ENCODE assay signal across 27 cellular contexts in genomic region chr10:75470901-75471300, GRCh38. TPM values are rescaled to one million over a fixed set of nuclear protein-coding genes. Genes with fewer than 3 reads are reported as not detected.
DNase-seq lines count a peak whose midpoint lies in the region; ATAC-seq and TF ChIP-seq lines count a peak whose summit lies in the region.
"Had no signal": no experiment of that assay in that cellular context is flagged by ENCODE, and none has a peak within 500 bp of the region (broad histone marks: within the 10 kb centered on the region; RNA-seq: fewer than 3 reads in every experiment).

No MANE protein-coding gene starts in this region.

- H3K4me3 ChIP-seq in left ventricle myocardium inferior (no peak overlapping the region), heart left ventricle (no peak overlapping the region), fibroblast of lung (replicated peaks in 1 of 4; ENCODE audit: control extremely low read depth in 1 of 4, insufficient read depth in 1 of 4, low read depth in 3 of 4, low read length in 4 of 4) (no peak overlapping the region), mucosa of descending colon (no peak overlapping the region)
- H3K4me3 ChIP-seq: coronary artery, HAP-1, lung, Peyer's patch, SJSA1, thoracic aorta had no signal

- H2AFZ ChIP-seq in fibroblast of lung (ENCODE audit: low read length): no peak overlapping the region

- TF ChIP-seq POLR2A in heart left ventricle (IDR thresholded peaks at IDR 0.05): no peak

- DNase-seq in left ventricle myocardium inferior (peak; percentile 19), heart left ventricle (no peak), fibroblast of lung (ENCODE audit: low read depth in 2 of 2) (peak; percentile 18 to 24), mucosa of descending colon (peak in 2 of 3 donors; percentile 55 to 75), NCI-H1694 treated with DMSO at 0.1 percent for 48 hours (lab: John Stamatoyannopoulos, UW) (no peak), DMS79 treated with DMSO at 0.1 percent for 48 hours (lab: John Stamatoyannopoulos, UW) (no peak)
- DNase-seq: activated CD4-positive, alpha-beta T cell treated with anti-CD3 and anti-CD28 coated beads, Interleukin-2, amount 50 U/mL, for 48 hours; anterior cingulate cortex; effector memory CD4-positive, alpha-beta T cell; GF-D8; NCI-H2081; NCI-H2227 treated with DMSO at 0.1 percent for 48 hours; NCI-H69; Peyer's patch; stimulated activated naive CD8-positive, alpha-beta T cell treated with anti-CD3 and anti-CD28 coated beads, Interleukin-15, Interleukin-2, amounts not matched to agents 100 U/mL and 50 U/mL, for 24 hours; T-helper 1 cell had no signal

- H3K79me2 ChIP-seq in fibroblast of lung (ENCODE audit: control insufficient read depth, insufficient read depth, low read length): no peaks in the 10 kb centered on the region

- WGBS in heart left ventricle, 4 donors: 46 to 67% (median 60%) methylated on average over 3 to 4 of the region's 4 CpGs

- H3K9me3 ChIP-seq in left ventricle myocardium inferior (replicated peaks) (no peaks in the 10 kb centered on the region), heart left ventricle (no peaks in the 10 kb centered on the region), fibroblast of lung (ENCODE audit: control insufficient read depth, insufficient read depth, low read depth, low read length) (no peaks in the 10 kb centered on the region), mucosa of descending colon (no peaks in the 10 kb centered on the region)
- H3K9me3 ChIP-seq: HAP-1, Peyer's patch, thoracic aorta had no signal

- H3K4me1 ChIP-seq in left ventricle myocardium inferior: peaks cover 29% of the 10 kb centered on the region
- peaks cover 0 to 37% (median 16%) of the 10 kb centered on the region in 12 donors for H3K4me1 ChIP-seq in heart left ventricle
- H3K4me1 ChIP-seq in fibroblast of lung (ENCODE audit: control insufficient read depth, extremely low read depth, insufficient read depth, low read length): peaks cover 7% of the 10 kb centered on the region
- H3K4me1 ChIP-seq in mucosa of descending colon (ENCODE audit: low read depth): peaks cover 4% of the 10 kb centered on the region
- H3K4me1 ChIP-seq: SJSA1 had no signal

- H3K27me3 ChIP-seq in left ventricle myocardium inferior (ENCODE audit: low read depth) (no peaks in the 10 kb centered on the region), heart left ventricle (no peaks in the 10 kb centered on the region), fibroblast of lung (ENCODE audit: control insufficient read depth, insufficient read depth, low read length) (no peaks in the 10 kb centered on the region)
- H3K27me3 ChIP-seq: Peyer's patch, SJSA1 had no signal

- intact Hi-C loops in left ventricle myocardium inferior (cut with micrococcal nuclease): no loop called here
- intact Hi-C loops in heart left ventricle (cut with DNase I): no loop called here
- intact Hi-C loops in mucosa of descending colon (cut with DNase I, micrococcal nuclease): no loop called here

- H3K4me2 ChIP-seq in fibroblast of lung (ENCODE audit: extremely low read depth, insufficient read depth, low read length): no peak overlapping the region

- no peaks in the 10 kb centered on the region for H4K20me1 ChIP-seq in fibroblast of lung (ENCODE audit: control insufficient read depth, extremely low read depth, insufficient read depth, low read length)

- H3K9ac ChIP-seq in fibroblast of lung (ENCODE audit: insufficient read depth, low read length): no peak overlapping the region

- TF ChIP-seq CTCF in left ventricle myocardium inferior (IDR thresholded peaks at IDR 0.05; ENCODE audit: borderline replicate concordance): no peak
- TF ChIP-seq CTCF in heart left ventricle (IDR thresholded peaks at IDR 0.05): no peak
- TF ChIP-seq CTCF in fibroblast of lung (conservative IDR thresholded peaks at IDR 0.05 in 1 of 2, IDR thresholded peaks at IDR 0.05 in 1 of 2; ENCODE audit: low read depth in 1 of 2, low read length in 2 of 2): no peak
- TF ChIP-seq CTCF in mucosa of descending colon (IDR thresholded peaks at IDR 0.05): no peak

- no peaks in the 10 kb centered on the region for H3K36me3 ChIP-seq in left ventricle myocardium inferior
- H3K36me3 ChIP-seq in heart left ventricle: no peaks in the 10 kb centered on the region
- H3K36me3 ChIP-seq in fibroblast of lung (ENCODE audit: control insufficient read depth, insufficient read depth, low read length): no peaks in the 10 kb centered on the region
- no peaks in the 10 kb centered on the region for H3K36me3 ChIP-seq in mucosa of descending colon (ENCODE audit: low read depth)
- H3K36me3 ChIP-seq: HAP-1, Peyer's patch, SJSA1, thoracic aorta had no signal

- H3K27ac ChIP-seq in left ventricle myocardium inferior (replicated peaks) (no peak overlapping the region), heart left ventricle (no peak overlapping the region), fibroblast of lung (ENCODE audit: insufficient read depth, low read length) (no peak overlapping the region)
- H3K27ac ChIP-seq: coronary artery, Peyer's patch, SJSA1, thoracic aorta had no signal

- ATAC-seq in heart left ventricle (no peak), mucosa of descending colon (peak; percentile 64), GM21723 (IDR thresholded peaks at IDR 0.05; ENCODE audit: unreplicated experiment) (no peak)
- no peak for ATAC-seq in activated CD4-positive, CD25-positive, alpha-beta regulatory T cell treated with anti-CD3 and anti-CD28 coated beads, Interleukin-2, amount 50 U/mL, for 24 hours
- ATAC-seq: activated naive CD4-positive, alpha-beta T cell treated with anti-CD3 and anti-CD28 coated beads, Interleukin-2, amount 50 U/mL, for 72 hours; stimulated activated naive CD8-positive, alpha-beta T cell treated with anti-CD3 and anti-CD28 coated beads, Interleukin-15, Interleukin-2, amounts not matched to agents 100 U/mL and 50 U/mL, for 24 hours had no signal

RNA-seq across cellular contexts. Expression of gene LRMDA, which starts 39.5 kb away (rescaled TPM):
- total RNA-seq in left ventricle myocardium inferior (18.7 TPM), heart left ventricle (10 to 100 TPM in 8 of 9 donors, 1 to 10 TPM in 1; 7.7 to 34.4 (median 14.9) TPM), fibroblast of lung (1.0 and 2.0 TPM in 2 replicates), mucosa of descending colon (10 to 100 TPM in 2 of 3 donors, 1 to 10 TPM in 1; 9.4 to 14.9 (median 10.3) TPM)
- polyA plus RNA-seq in heart left ventricle (10 to 100 TPM in 1 of 2 donors, 1 to 10 TPM in 1; 2.4 to 14.9 TPM), fibroblast of lung (0.76 and 1.7 TPM in 2 replicates)
- polyA plus RNA-seq in fibroblast of lung (2012): 0.99 and 1.8 TPM in 2 replicates
- polyA minus RNA-seq in fibroblast of lung (ENCODE audit: low replicate concordance): 2.6 TPM in 1 of 2 replicates, not detected in the other
- total RNA-seq: activated naive CD4-positive, alpha-beta T cell treated with anti-CD3 and anti-CD28 coated beads, Interleukin-2, amount 50 U/mL, for 72 hours; B cell; HT1080; SJSA1 had no signal
- polyA plus RNA-seq: keratinocyte had no signal

Comparison
In these comparisons a context has a peak if more than half of its experiments do, and no peak if none do; other contexts are left out.
1. DNase-seq: peak in left ventricle myocardium inferior (single experiment), fibroblast of lung (2 of 2) and mucosa of descending colon (2 of 3); none in heart left ventricle (0 of 5), NCI-H1694 treated with DMSO at 0.1 percent for 48 hours (single experiment) and DMS79 treated with DMSO at 0.1 percent for 48 hours (single experiment).